16 cellular contexts compared by ENCODE assay signal in genomic region chr11:60993611-60994010, GRCh38. TPM values are rescaled to one million over a fixed set of nuclear protein-coding genes. Genes with fewer than 3 reads are reported as not detected.
DNase-seq lines count a peak whose midpoint lies in the region; ATAC-seq and TF ChIP-seq lines count a peak whose summit lies in the region.
"Had no signal": no experiment of that assay in that cellular context is flagged by ENCODE, and none has a peak within 500 bp of the region (broad histone marks: within the 10 kb centered on the region; RNA-seq: fewer than 3 reads in every experiment).

No MANE protein-coding gene starts in this region.

- H3K9ac ChIP-seq in MM.1S (ENCODE audit: low read length), result no peak overlapping the region

- H3K4me3 Mint-ChIP-seq in CD4-positive, CD25-positive, alpha-beta regulatory T cell, result peak overlapping the region in 3 of 4 donors; percentile 3 to 79 (median 64)
- H3K4me3 Mint-ChIP-seq in activated T-cell treated with anti-CD3 and anti-CD28 coated beads, Interleukin-2, amount 50 U/mL, for 4 hours, result peak overlapping the region; percentile 70
- H3K4me3 Mint-ChIP-seq in effector memory CD8-positive, alpha-beta T cell, result peak overlapping the region in 1 of 2 donors; percentile 27
- H3K4me3 Mint-ChIP-seq: activated B cell treated with CpG ODN at 0.5 μM for 24 hours had no signal

- H3K79me2 ChIP-seq in MM.1S (ENCODE audit: low read length), result no peaks in the 10 kb centered on the region

- H3F3A ChIP-seq in MM.1S (ENCODE audit: insufficient read depth, low read length), result 0 out of 2 replicates have a peak, but pooled peaks cover 4% of the 10 kb centered on the region

- no peaks in the 10 kb centered on the region for H3K9me3 ChIP-seq in CD4-positive, CD25-positive, alpha-beta regulatory T cell (ENCODE audit: control insufficient read depth in 2 of 2, low read length in 2 of 2)
- no peaks in the 10 kb centered on the region for H3K9me3 ChIP-seq in MM.1S (replicated peaks; ENCODE audit: insufficient read depth, low read length)
- H3K9me3 ChIP-seq: colonic mucosa had no signal

- peaks cover 33% of the 10 kb centered on the region for H3K4me1 ChIP-seq in CD4-positive, CD25-positive, alpha-beta regulatory T cell (ENCODE audit: control insufficient read depth, insufficient read depth, low read length, poor library complexity, severe bottlenecking)
- no peaks in the 10 kb centered on the region for H3K4me1 ChIP-seq in MM.1S (ENCODE audit: low read length)
- H3K4me1 ChIP-seq: colonic mucosa had no signal

- no peak for TF ChIP-seq CTCF in MM.1S (IDR thresholded peaks at IDR 0.05; ENCODE audit: low read length)

- H3K9me3 Mint-ChIP-seq in CD4-positive, CD25-positive, alpha-beta regulatory T cell, result peaks cover 0 to 1% (median 0%) of the 10 kb centered on the region in 7 donors
- no peaks in the 10 kb centered on the region for H3K9me3 Mint-ChIP-seq in activated T-cell treated with anti-CD3 and anti-CD28 coated beads, Interleukin-2, amount 50 U/mL, for 4 hours
- no peaks in the 10 kb centered on the region for H3K9me3 Mint-ChIP-seq in effector memory CD8-positive, alpha-beta T cell
- H3K9me3 Mint-ChIP-seq: activated B cell treated with CpG ODN at 0.5 μM for 24 hours had no signal

- no peak for DNase-seq in CD4-positive, CD25-positive, alpha-beta regulatory T cell
- DNase-seq in D341Med (ENCODE audit: low spot score) (peak; percentile 12), GDM1 (lab: John Stamatoyannopoulos, UW) (no peak), HT-29 (ENCODE audit: low spot score) (no peak), MM.1S (no peak)
- no peak for DNase-seq in activated T-cell treated with anti-CD3 and anti-CD28 coated beads, Interleukin-2, amount 50 U/mL, for 4 hours
- no peak for DNase-seq in effector memory CD8-positive, alpha-beta T cell
- DNase-seq: activated B cell treated with CpG ODN at 0.5 μM for 24 hours, colonic mucosa, hippocampal formation, IMR-90 had no signal

- peaks cover 43% of the 10 kb centered on the region for H3K36me3 Mint-ChIP-seq in CD4-positive, CD25-positive, alpha-beta regulatory T cell
- peaks cover 56% of the 10 kb centered on the region for H3K36me3 Mint-ChIP-seq in activated T-cell treated with anti-CD3 and anti-CD28 coated beads, Interleukin-2, amount 50 U/mL, for 4 hours (ENCODE audit: insufficient read depth)
- peaks cover 70% of the 10 kb centered on the region for H3K36me3 Mint-ChIP-seq in effector memory CD8-positive, alpha-beta T cell (ENCODE audit: insufficient read depth)

- H3K4me3 ChIP-seq in CD4-positive, CD25-positive, alpha-beta regulatory T cell (ENCODE audit: low read depth, low read length), result no peak overlapping the region
- no peak overlapping the region for H3K4me3 ChIP-seq in MM.1S (ENCODE audit: low read length)
- H3K4me3 ChIP-seq: colonic mucosa had no signal

- H4K20me1 ChIP-seq in MM.1S (ENCODE audit: insufficient read depth, low read length), result no peaks in the 10 kb centered on the region

- no peaks in the 10 kb centered on the region for H3K27me3 Mint-ChIP-seq in CD4-positive, CD25-positive, alpha-beta regulatory T cell
- no peaks in the 10 kb centered on the region for H3K27me3 Mint-ChIP-seq in activated T-cell treated with anti-CD3 and anti-CD28 coated beads, Interleukin-2, amount 50 U/mL, for 4 hours (ENCODE audit: low read depth)
- H3K27me3 Mint-ChIP-seq in effector memory CD8-positive, alpha-beta T cell, result no peaks in the 10 kb centered on the region

- H3K4me2 ChIP-seq in MM.1S (ENCODE audit: low read depth, low read length), result no peak overlapping the region

- no peak for ATAC-seq in CD4-positive, CD25-positive, alpha-beta regulatory T cell (ENCODE audit: low read depth in 2 of 2)
- ATAC-seq in activated T-cell treated with anti-CD3 and anti-CD28 coated beads, Interleukin-2, amount 50 U/mL, for 4 hours, result peak; percentile 50 to 54
- no peak for ATAC-seq in effector memory CD8-positive, alpha-beta T cell (replicated peaks)
- no peak for ATAC-seq in GM21360 (IDR thresholded peaks at IDR 0.05; ENCODE audit: unreplicated experiment)
- ATAC-seq: Right ventricle myocardium inferior had no signal

- no peaks in the 10 kb centered on the region for H3K27me3 ChIP-seq in CD4-positive, CD25-positive, alpha-beta regulatory T cell (ENCODE audit: control insufficient read depth, insufficient read depth, low read length)
- H3K27me3 ChIP-seq in MM.1S (replicated peaks; ENCODE audit: insufficient read depth, low read length), result no peaks in the 10 kb centered on the region
- H3K27me3 ChIP-seq: colonic mucosa had no signal

- peaks cover 15 to 76% (median 42%) of the 10 kb centered on the region in 4 donors for H3K4me1 Mint-ChIP-seq in CD4-positive, CD25-positive, alpha-beta regulatory T cell
- peaks cover 76% of the 10 kb centered on the region for H3K4me1 Mint-ChIP-seq in activated T-cell treated with anti-CD3 and anti-CD28 coated beads, Interleukin-2, amount 50 U/mL, for 4 hours (ENCODE audit: low read depth)
- H3K4me1 Mint-ChIP-seq in effector memory CD8-positive, alpha-beta T cell (ENCODE audit: low read depth in 2 of 2), result peaks cover 29 to 52% of the 10 kb centered on the region in 2 donors

- no peak overlapping the region for H2AFZ ChIP-seq in MM.1S (ENCODE audit: low read length)

- peak overlapping the region; percentile 89 to 97 (median 94) for H3K27ac Mint-ChIP-seq in CD4-positive, CD25-positive, alpha-beta regulatory T cell
- H3K27ac Mint-ChIP-seq in effector memory CD8-positive, alpha-beta T cell, result peak overlapping the region; percentile 62 to 85
- H3K27ac Mint-ChIP-seq: activated B cell treated with CpG ODN at 0.5 μM for 24 hours had no signal

- peak overlapping the region; percentile 58 for H3K27ac ChIP-seq in CD4-positive, CD25-positive, alpha-beta regulatory T cell (ENCODE audit: insufficient read depth, low read length, poor library complexity, severe bottlenecking)
- H3K27ac ChIP-seq in MM.1S (ENCODE audit: low read length), result no peak overlapping the region
- H3K27ac ChIP-seq: colonic mucosa had no signal

- no peaks in the 10 kb centered on the region for H3K9me2 ChIP-seq in MM.1S (replicated peaks; ENCODE audit: insufficient read depth, low read length)

- H3K36me3 ChIP-seq in CD4-positive, CD25-positive, alpha-beta regulatory T cell (ENCODE audit: control insufficient read depth, insufficient read depth, low read length), result peaks cover 57% of the 10 kb centered on the region
- no peaks in the 10 kb centered on the region for H3K36me3 ChIP-seq in MM.1S (replicated peaks; ENCODE audit: insufficient read depth, low read length)
- H3K36me3 ChIP-seq: colonic mucosa had no signal

RNA-seq across cellular contexts. Expression of gene CD6, which starts 22.1 kb away (rescaled TPM):
- total RNA-seq in CD4-positive, CD25-positive, alpha-beta regulatory T cell, result 398 TPM
- 100 to 1,000 TPM; 108 to 188 (median 130) TPM for polyA plus RNA-seq in CD4-positive, CD25-positive, alpha-beta regulatory T cell
- total RNA-seq in activated T-cell treated with anti-CD3 and anti-CD28 coated beads, Interleukin-2, amount 50 U/mL, for 4 hours, result 100 to 1,000 TPM; 638 to 711 (median 642) TPM
- 0.53 and 2.1 TPM in 2 replicates for total RNA-seq in HT-29 (2014; rRNA removed; shearing (Covaris generic))
- total RNA-seq: endothelial cell of umbilical vein, fibroblast of villous mesenchyme, IMR-90, NCI-H460 had no signal
- polyA plus RNA-seq: endothelial cell of umbilical vein, IMR-90 had no signal

RNA-seq across cellular contexts. Expression of gene SLC15A3, which starts 41.6 kb away (rescaled TPM):
- 1.0 TPM for total RNA-seq in CD4-positive, CD25-positive, alpha-beta regulatory T cell
- under 1 TPM in 1 of 4 donors, not detected in 3; 0.43 TPM for polyA plus RNA-seq in CD4-positive, CD25-positive, alpha-beta regulatory T cell
- total RNA-seq in activated T-cell treated with anti-CD3 and anti-CD28 coated beads, Interleukin-2, amount 50 U/mL, for 4 hours, result 1 to 10 TPM; 3.8 to 6.1 (median 5.5) TPM
- 1.4 and 2.6 TPM in 2 replicates for total RNA-seq in HT-29 (2014; rRNA removed; shearing (Covaris generic))
- total RNA-seq: NCI-H460 had no signal

Comparison
In these comparisons a context has a peak if more than half of its experiments do, and no peak if none do; other contexts are left out.
1. ATAC-seq: peak in activated T-cell treated with anti-CD3 and anti-CD28 coated beads, Interleukin-2, amount 50 U/mL, for 4 hours (2 of 2); none in CD4-positive, CD25-positive, alpha-beta regulatory T cell (0 of 2), effector memory CD8-positive, alpha-beta T cell (single experiment) and GM21360 (single experiment).
2. RNA of gene CD6, which starts 22.1 kb away (total RNA-seq): 638 to 711 TPM in activated T-cell treated with anti-CD3 and anti-CD28 coated beads, Interleukin-2, amount 50 U/mL, for 4 hours and 398 TPM in CD4-positive, CD25-positive, alpha-beta regulatory T cell (single experiment); 0.53 to 2.1 TPM in HT-29; every median in the first group is over 100 times any median in the second.